13 cellular contexts compared by ENCODE assay signal in genomic region chr3:125062904-125063618, GRCh38. TPM values are rescaled to one million over a fixed set of nuclear protein-coding genes. Genes with fewer than 3 reads are reported as not detected.
DNase-seq lines count a peak whose midpoint lies in the region; ATAC-seq, FAIRE-seq and TF ChIP-seq lines count a peak whose summit lies in the region.
"Had no signal": no experiment of that assay in that cellular context is flagged by ENCODE, and none has a peak within 500 bp of the region (broad histone marks: within the 10 kb centered on the region; RNA-seq: fewer than 3 reads in every experiment).

No MANE protein-coding gene starts in this region.

- H3K9me3 ChIP-seq in SJSA1 (replicated peaks) (no peaks in the 10 kb centered on the region), pancreas (no peaks in the 10 kb centered on the region)

- H3K4me3 Mint-ChIP-seq in activated T-cell treated with anti-CD3 and anti-CD28 coated beads, Interleukin-2, amount 50 U/mL, for 4 hours: no peak overlapping the region
- H3K4me3 Mint-ChIP-seq: activated naive CD8-positive, alpha-beta T cell treated with anti-CD3 and anti-CD28 coated beads, Interleukin-2, amount 10 ng/mL, durations not matched to agents 7 days and 5 days; H9; T-cell had no signal

- H3K36me3 Mint-ChIP-seq in activated T-cell treated with anti-CD3 and anti-CD28 coated beads, Interleukin-2, amount 50 U/mL, for 4 hours (ENCODE audit: insufficient read depth): no peaks in the 10 kb centered on the region
- H3K36me3 Mint-ChIP-seq: T-cell had no signal

- intact Hi-C loops in pancreas (cut with DNase I): no loop called here

- ATAC-seq in pancreas (peak; percentile 43 to 76 (median 70)), GM21619 (IDR thresholded peaks at IDR 0.05; ENCODE audit: unreplicated experiment) (no peak)
- ATAC-seq in activated T-cell treated with anti-CD3 and anti-CD28 coated beads, Interleukin-2, amount 50 U/mL, for 4 hours: no peak
- ATAC-seq: T-cell had no signal

- FAIRE-seq in pancreas (lab: Jason Lieb, UNC): no peak

- H3K4me1 ChIP-seq in SJSA1 (replicated peaks) (peaks cover 63% of the 10 kb centered on the region), pancreas (peaks cover 3 to 12% (median 11%) of the 10 kb centered on the region in 3 donors)

- peak; percentile 76 for DNase-seq in DMS53 (lab: John Stamatoyannopoulos, UW)
- DNase-seq in SJSA1 (ENCODE audit: low read depth in 1 of 2, low spot score in 2 of 2): peak; percentile 94 to 97
- DNase-seq in fibroblast of pulmonary artery (ENCODE audit: low read depth): peak; percentile 97
- DNase-seq in pancreas: peak in 3 of 6 donors; percentile 45 to 61 (median 48)
- no peak for DNase-seq in NCI-H2227 (lab: John Stamatoyannopoulos, UW; ENCODE audit: unreplicated experiment)
- no peak for DNase-seq in activated T-cell treated with anti-CD3 and anti-CD28 coated beads, Interleukin-2, amount 50 U/mL, for 4 hours
- DNase-seq in midbrain (lab: John Stamatoyannopoulos, UW): no peak
- DNase-seq: activated naive CD8-positive, alpha-beta T cell treated with anti-CD3 and anti-CD28 coated beads, Interleukin-2, amount 10 ng/mL, durations not matched to agents 7 days and 5 days; GDM1; H9; Kasumi-1; T-cell had no signal

- 8 to 14% methylated on average over 7 of the region's 7 CpGs for WGBS in pancreas, 2 donors

- H3K9me3 Mint-ChIP-seq in activated T-cell treated with anti-CD3 and anti-CD28 coated beads, Interleukin-2, amount 50 U/mL, for 4 hours: no peaks in the 10 kb centered on the region
- H3K9me3 Mint-ChIP-seq: T-cell had no signal

- H3K4me1 Mint-ChIP-seq in activated T-cell treated with anti-CD3 and anti-CD28 coated beads, Interleukin-2, amount 50 U/mL, for 4 hours (ENCODE audit: low read depth): no peaks in the 10 kb centered on the region
- H3K4me1 Mint-ChIP-seq: T-cell had no signal

- TF ChIP-seq CTCF in fibroblast of pulmonary artery (IDR thresholded peaks at IDR 0.05; ENCODE audit: low read length, missing control alignments) (no peak), pancreas (IDR thresholded peaks at IDR 0.05) (no peak)

- peak overlapping the region; percentile 83 for H3K27ac ChIP-seq in SJSA1
- H3K27ac ChIP-seq in pancreas: peak overlapping the region in 2 of 4 donors; percentile 15 to 19

- peaks cover 21% of the 10 kb centered on the region for H3K27me3 Mint-ChIP-seq in activated T-cell treated with anti-CD3 and anti-CD28 coated beads, Interleukin-2, amount 50 U/mL, for 4 hours (ENCODE audit: low read depth)

- H3K36me3 ChIP-seq in SJSA1: no peaks in the 10 kb centered on the region
- no peaks in the 10 kb centered on the region for H3K36me3 ChIP-seq in pancreas

- H3K4me3 ChIP-seq in SJSA1 (no peak overlapping the region), fibroblast of pulmonary artery (replicated peaks; ENCODE audit: low read depth, low read length) (no peak overlapping the region), pancreas (no peak overlapping the region)

- H3K27me3 ChIP-seq in SJSA1 (replicated peaks): no peaks in the 10 kb centered on the region
- no peaks in the 10 kb centered on the region for H3K27me3 ChIP-seq in pancreas

RNA-seq across cellular contexts. Expression of gene HEG1, which starts 7.3 kb away (rescaled TPM):
- total RNA-seq in SJSA1 (2014; rRNA removed; shearing (Covaris generic)): 21.6 and 24.0 TPM in 2 replicates
- 10 to 100 TPM; 19.7 to 36.6 (median 22.2) TPM for total RNA-seq in pancreas
- polyA plus RNA-seq in pancreas: 10 to 100 TPM in 1 of 2 donors, 1 to 10 TPM in 1; 9.6 to 11.3 TPM
- 1 to 10 TPM; 6.4 to 9.0 (median 7.2) TPM for total RNA-seq in activated T-cell treated with anti-CD3 and anti-CD28 coated beads, Interleukin-2, amount 50 U/mL, for 4 hours

Comparison
In these comparisons a context has a peak if more than half of its experiments do, and no peak if none do; other contexts are left out.
1. DNase-seq: peak in DMS53 (single experiment), SJSA1 (2 of 2) and fibroblast of pulmonary artery (single experiment); none in NCI-H2227 (single experiment), activated T-cell treated with anti-CD3 and anti-CD28 coated beads, Interleukin-2, amount 50 U/mL, for 4 hours (single experiment) and midbrain (single experiment).
2. ATAC-seq: peak in pancreas (4 of 4); none in activated T-cell treated with anti-CD3 and anti-CD28 coated beads, Interleukin-2, amount 50 U/mL, for 4 hours (0 of 2) and GM21619 (single experiment).